23 cellular contexts compared by ENCODE assay signal in genomic region chr1:230636575-230637163, GRCh38. TPM values are rescaled to one million over a fixed set of nuclear protein-coding genes. Genes with fewer than 3 reads are reported as not detected.
DNase-seq lines count a peak whose midpoint lies in the region; ATAC-seq and TF ChIP-seq lines count a peak whose summit lies in the region.
"Had no signal": no experiment of that assay in that cellular context is flagged by ENCODE, and none has a peak within 500 bp of the region (broad histone marks: within the 10 kb centered on the region; RNA-seq: fewer than 3 reads in every experiment).

No MANE protein-coding gene starts in this region.

- H3K9me3 Mint-ChIP-seq in activated naive CD4-positive, alpha-beta T cell treated with anti-CD3 and anti-CD28 coated beads, Interleukin-2, amount 50 U/mL, for 72 hours = no peaks in the 10 kb centered on the region
- H3K9me3 Mint-ChIP-seq in stimulated activated naive CD8-positive, alpha-beta T cell treated with anti-CD3 and anti-CD28 coated beads, Interleukin-15, amount 100 ng/mL, for 72 hours = no peaks in the 10 kb centered on the region
- H3K9me3 Mint-ChIP-seq: CD4-positive, CD25-positive, alpha-beta regulatory T cell; IgD-negative memory B cell had no signal

- H3K36me3 Mint-ChIP-seq in activated naive CD4-positive, alpha-beta T cell treated with anti-CD3 and anti-CD28 coated beads, Interleukin-2, amount 50 U/mL, for 72 hours = no peaks in the 10 kb centered on the region
- H3K36me3 Mint-ChIP-seq: CD4-positive, CD25-positive, alpha-beta regulatory T cell; IgD-negative memory B cell had no signal

- H3K4me1 Mint-ChIP-seq in stimulated activated naive CD8-positive, alpha-beta T cell treated with anti-CD3 and anti-CD28 coated beads, Interleukin-15, amount 100 ng/mL, for 72 hours = peaks cover 7% of the 10 kb centered on the region
- H3K4me1 Mint-ChIP-seq: IgD-negative memory B cell had no signal

- no peaks in the 10 kb centered on the region for H3K4me1 ChIP-seq in upper lobe of right lung

- H3K27ac ChIP-seq in upper lobe of right lung = no peak overlapping the region
- H3K27ac ChIP-seq: RWPE1 had no signal

- DNase-seq in activated CD4-positive, alpha-beta T cell treated with anti-CD3 and anti-CD28 coated beads for 48 hours = peak; percentile 15
- DNase-seq in activated CD4-positive, alpha-beta T cell treated with anti-CD3 and anti-CD28 coated beads, Interleukin-2, amount 50 U/mL, for 4 hours = no peak
- no peak for DNase-seq in activated naive CD4-positive, alpha-beta T cell treated with anti-CD3 and anti-CD28 coated beads, Interleukin-2, amount 50 U/mL, for 72 hours (ENCODE audit: low spot score in 2 of 2)
- no peak for DNase-seq in activated naive CD4-positive, alpha-beta T cell (lab: John Stamatoyannopoulos, UW)
- DNase-seq in stimulated activated naive CD8-positive, alpha-beta T cell treated with anti-CD3 and anti-CD28 coated beads, Interleukin-15, Interleukin-2, amounts not matched to agents 100 U/mL and 50 U/mL, for 24 hours = no peak
- DNase-seq in stimulated activated naive CD8-positive, alpha-beta T cell treated with anti-CD3 and anti-CD28 coated beads, Interleukin-15, amount 100 ng/mL, for 72 hours = no peak
- DNase-seq in upper lobe of right lung = no peak
- no peak for DNase-seq in ACHN
- DNase-seq: CD4-positive, CD25-positive, alpha-beta regulatory T cell; COR-L47; DND-41; Karpas-422; NCI-H1092; NCI-H1436 treated with DMSO at 0.1 percent for 48 hours; NCI-H1930; NCI-H226; NCI-H510A treated with DMSO at 0.1 percent for 48 hours; NCI-H774; NK-92 treated with Interleukin-12 subunit alpha and Interleukin-12 subunit beta, amount 100 ng/mL, for 24 hours; SHP77 treated with DMSO at 0.1 percent for 48 hours had no signal

- H3K27ac Mint-ChIP-seq in activated naive CD4-positive, alpha-beta T cell treated with anti-CD3 and anti-CD28 coated beads, Interleukin-2, amount 50 U/mL, for 72 hours = no peak overlapping the region
- no peak overlapping the region for H3K27ac Mint-ChIP-seq in stimulated activated naive CD8-positive, alpha-beta T cell treated with anti-CD3 and anti-CD28 coated beads, Interleukin-15, amount 100 ng/mL, for 72 hours
- H3K27ac Mint-ChIP-seq: CD4-positive, CD25-positive, alpha-beta regulatory T cell had no signal

- H3K4me3 ChIP-seq in upper lobe of right lung = no peak overlapping the region
- H3K4me3 ChIP-seq: GM12878 had no signal

- H3K36me3 ChIP-seq in upper lobe of right lung = no peaks in the 10 kb centered on the region

- in situ Hi-C loops in ACHN (cut with HindIII; ENCODE audit: low pct_ligation_motif_present, low pct_unique_long_range_greater_than_20kb, low sequenced_read_pairs) = no loop called here

- intact Hi-C loops in upper lobe of right lung (cut with DNase I) = no loop called here

- ATAC-seq in activated naive CD4-positive, alpha-beta T cell treated with anti-CD3 and anti-CD28 coated beads, Interleukin-2, amount 50 U/mL, for 72 hours = peak; percentile 9 to 34
- ATAC-seq in stimulated activated naive CD8-positive, alpha-beta T cell treated with anti-CD3 and anti-CD28 coated beads, Interleukin-15, Interleukin-2, amounts not matched to agents 100 U/mL and 50 U/mL, for 24 hours = peak; percentile 68
- no peak for ATAC-seq in stimulated activated naive CD8-positive, alpha-beta T cell treated with anti-CD3 and anti-CD28 coated beads, Interleukin-15, amount 100 ng/mL, for 72 hours
- peak; percentile 11 for ATAC-seq in upper lobe of right lung
- ATAC-seq: GM12878 had no signal

- H3K27me3 ChIP-seq in upper lobe of right lung = no peaks in the 10 kb centered on the region

- no peaks in the 10 kb centered on the region for H3K9me3 ChIP-seq in upper lobe of right lung

- no peak for TF ChIP-seq CTCF in upper lobe of right lung (IDR thresholded peaks at IDR 0.05)

- H3K27me3 Mint-ChIP-seq in stimulated activated naive CD8-positive, alpha-beta T cell treated with anti-CD3 and anti-CD28 coated beads, Interleukin-15, amount 100 ng/mL, for 72 hours = peaks cover 26% of the 10 kb centered on the region

- H3K4me3 Mint-ChIP-seq in stimulated activated naive CD8-positive, alpha-beta T cell treated with anti-CD3 and anti-CD28 coated beads, Interleukin-15, amount 100 ng/mL, for 72 hours = no peak overlapping the region
- H3K4me3 Mint-ChIP-seq: CD4-positive, CD25-positive, alpha-beta regulatory T cell; IgD-negative memory B cell had no signal

RNA-seq across cellular contexts. Expression of gene COG2, which starts 5.6 kb away (rescaled TPM):
- 10 to 100 TPM in 1 of 2 donors, 1 to 10 TPM in 1; 9.8 to 30.8 TPM for total RNA-seq in activated naive CD4-positive, alpha-beta T cell treated with anti-CD3 and anti-CD28 coated beads, Interleukin-2, amount 50 U/mL, for 72 hours
- total RNA-seq in upper lobe of right lung = 26.7 TPM
